12 cellular contexts compared by ENCODE assay signal in genomic region chr2:186347472-186347871, GRCh38.
DNase-seq lines count a peak whose midpoint lies in the region; ATAC-seq and TF ChIP-seq lines count a peak whose summit lies in the region.
"Had no signal": no experiment of that assay in that cellular context is flagged by ENCODE, and none has a peak within 500 bp of the region (broad histone marks: within the 10 kb centered on the region; RNA-seq: fewer than 3 reads in every experiment).

No MANE protein-coding gene starts in this region.

- H3K4me1 ChIP-seq in A673 (ENCODE audit: insufficient read depth, low read length, poor library complexity, severe bottlenecking) (peaks cover 9% of the 10 kb centered on the region), HEK293 (ENCODE audit: control insufficient read depth, insufficient read depth, low read length) (no peaks in the 10 kb centered on the region)

- POLR2A ChIA-PET in A673 (lab: Charles Lee; ENCODE audit: low non-redundant PET), result no interaction called here
- POLR2A ChIA-PET in HEK293 (lab: Yijun Ruan, JAX), result no interaction called here

- H3K9me3 ChIP-seq in A673 (ENCODE audit: low read depth, low read length, poor library complexity, severe bottlenecking) (no peaks in the 10 kb centered on the region), HEK293 (ENCODE audit: control insufficient read depth, insufficient read depth, low read depth, low read length) (no peaks in the 10 kb centered on the region)
- H3K9me3 ChIP-seq: neutrophil had no signal

- H3K36me3 ChIP-seq in A673 (ENCODE audit: insufficient read depth, low read length, poor library complexity, severe bottlenecking) (no peaks in the 10 kb centered on the region), HEK293 (ENCODE audit: control insufficient read depth in 2 of 2, insufficient read depth in 1 of 2, low read length in 2 of 2) (no peaks in the 10 kb centered on the region)
- H3K36me3 ChIP-seq: neutrophil, transverse colon had no signal

- CTCF ChIA-PET in A673 (lab: Charles Lee), result no interaction called here
- CTCF ChIA-PET in HEK293 (lab: Yijun Ruan, JAX), result no interaction called here

- DNase-seq in A673 (ENCODE audit: low spot score) (peak; percentile 16), NCI-H226 (peak; percentile 32), coronary artery (ENCODE audit: low spot score) (no peak), NCI-H1694 treated with DMSO at 0.1 percent for 48 hours (lab: John Stamatoyannopoulos, UW) (no peak), Kasumi-1 (lab: John Stamatoyannopoulos, UW) (no peak), H4 (ENCODE audit: low spot score) (no peak)
- DNase-seq: activated CD4-positive, alpha-beta T cell treated with anti-CD3 and anti-CD28 coated beads for 1 hour; transverse colon had no signal

- peak; percentile 66 for ATAC-seq in esophagus mucosa
- ATAC-seq: activated naive CD4-positive, alpha-beta T cell treated with anti-CD3 and anti-CD28 coated beads, Interleukin-2, amount 50 U/mL, for 72 hours had no signal

- TF ChIP-seq CTCF in A673 (conservative IDR thresholded peaks at IDR 0.05; ENCODE audit: low read depth, low read length), result no peak
- no peak for TF ChIP-seq CTCF in HEK293 (tag by site-specific recombination; IDR thresholded peaks at IDR 0.05)
- TF ChIP-seq CTCF in coronary artery (IDR thresholded peaks at IDR 0.05), result no peak

- H3K27ac ChIP-seq in A673 (ENCODE audit: low read depth, low read length, poor library complexity, severe bottlenecking), result no peak overlapping the region
- no peak overlapping the region for H3K27ac ChIP-seq in HEK293 (ENCODE audit: extremely low read depth, low read depth, low read length)
- H3K27ac ChIP-seq in coronary artery, result no peak overlapping the region
- H3K27ac ChIP-seq: neutrophil, transverse colon had no signal

- intact Hi-C loops in A673 (cut with micrococcal nuclease; ENCODE audit: unreplicated experiment), result no loop called here

- no TSS peak for BruUV-seq in A673 (replicated peaks; lab: Mats Ljungman, UMichigan)

- no peak overlapping the region for H3K4me3 ChIP-seq in A673 (ENCODE audit: low read depth, low read length, poor library complexity, severe bottlenecking)
- H3K4me3 ChIP-seq in HEK293 (ENCODE audit: low read depth, low read length), result no peak overlapping the region
- H3K4me3 ChIP-seq in coronary artery, result no peak overlapping the region
- H3K4me3 ChIP-seq: transverse colon had no signal

- no peaks in the 10 kb centered on the region for H3K27me3 ChIP-seq in A673 (replicated peaks; ENCODE audit: insufficient read depth, low read depth, low read length, poor library complexity)
- H3K27me3 ChIP-seq: neutrophil, transverse colon had no signal

TF ChIP-seq in HEK293, 187 proteins besides CTCF, POLR2A, EP300 and RAD21:
- TF ChIP-seq PRDM6 (tag by site-specific recombination; IDR thresholded peaks at IDR 0.05), result peak; percentile 32; the same call in 1 of the 2 replicates
- peak; percentile 25; the same call in 1 of the 2 replicates for TF ChIP-seq PRDM10 (tag by site-specific recombination; IDR thresholded peaks at IDR 0.05)
- TF ChIP-seq ZNF433 (tag by site-specific recombination; IDR thresholded peaks at IDR 0.05; ENCODE audit: low read depth), result no peak
- peak; percentile 66 for TF ChIP-seq SP7 (tag by site-specific recombination; IDR thresholded peaks at IDR 0.05)
- peak; percentile 31; the same call in 1 of the 2 replicates for TF ChIP-seq FEZF1 (tag by site-specific recombination; IDR thresholded peaks at IDR 0.05)
- no peak for TF ChIP-seq HIC1 (tag by site-specific recombination; IDR thresholded peaks at IDR 0.05)

Comparison
In these comparisons a context has a peak if more than half of its experiments do, and no peak if none do; other contexts are left out.
1. DNase-seq: peak in A673 (single experiment) and NCI-H226 (single experiment); none in coronary artery (single experiment), NCI-H1694 treated with DMSO at 0.1 percent for 48 hours (single experiment), Kasumi-1 (0 of 2) and H4 (single experiment).